ENCODE assay signal across 8 cellular contexts in genomic region chr15:64845183-64845611, GRCh38. TPM values are rescaled to one million over a fixed set of nuclear protein-coding genes. Genes with fewer than 3 reads are reported as not detected.
DNase-seq lines count a peak whose midpoint lies in the region; ATAC-seq and TF ChIP-seq lines count a peak whose summit lies in the region.

No MANE protein-coding gene starts in this region.

- peak overlapping the region; percentile 78; the same call in 1 of the 2 replicates for H3K27ac Mint-ChIP-seq in WTC11

- CTCF ChIA-PET in WTC11 (lab: Charles Lee) = interaction anchor here (0.7 to 1.2 kb wide), 2 partner anchors 95 to 117 kb away, joined by 3 to 4 read pairs; no protein-coding TSS in a partner anchor

- peak overlapping the region; percentile 87 for H3K4me2 ChIP-seq in skeletal muscle satellite cell (ENCODE audit: low read length)

- POLR2A ChIA-PET in WTC11 (lab: Charles Lee) = interaction anchor here (0.6 to 0.7 kb wide), 2 partner anchors 60 to 91 kb away, joined by 4 read pairs; no protein-coding TSS in a partner anchor

- no peaks in the 10 kb centered on the region for H3K27me3 ChIP-seq in skeletal muscle satellite cell (ENCODE audit: control insufficient read depth, insufficient read depth, low read length)

- peaks cover 59% of the 10 kb centered on the region for H3K4me1 Mint-ChIP-seq in WTC11

- H3K4me1 ChIP-seq in skeletal muscle satellite cell (ENCODE audit: control insufficient read depth, insufficient read depth, low read length) = peaks cover 42% of the 10 kb centered on the region

- H3K36me3 Mint-ChIP-seq in WTC11 = peaks cover 17% of the 10 kb centered on the region

- H3K9me3 ChIP-seq in skeletal muscle satellite cell (replicated peaks; ENCODE audit: low read length) = no peaks in the 10 kb centered on the region

- H3K4me3 Mint-ChIP-seq in WTC11 = no peak overlapping the region; the same call in 1 of the 2 replicates

- intact Hi-C loops in left cardiac atrium (cut with DNase I) = loop anchor here (10.0 kb wide), 2 partner anchors 50 to 140 kb away; partner anchors contain the start of gene SPG21 (in 1 of the 2)

- no peak for TF ChIP-seq CTCF in WTC11 (IDR thresholded peaks at IDR 0.05)

- peak overlapping the region; percentile 87 for H3K4me3 ChIP-seq in skeletal muscle satellite cell (ENCODE audit: low read length)

- no peak for DNase-seq in WTC11 (ENCODE audit: low spot score)
- DNase-seq in left cardiac atrium = peak; percentile 66
- no peak for DNase-seq in activated CD8-positive, alpha-beta memory T cell treated with anti-CD3 and anti-CD28 coated beads, Interleukin-2, amount 50 U/mL, for 4 hours
- DNase-seq in NCI-H187 treated with DMSO at 0.1 percent for 48 hours (lab: John Stamatoyannopoulos, UW) = no peak

- H3K27me3 Mint-ChIP-seq in WTC11 (ENCODE audit: low read depth) = no peaks in the 10 kb centered on the region

- no peaks in the 10 kb centered on the region for H3K9me3 Mint-ChIP-seq in WTC11

- peak overlapping the region; percentile 94 for H3K9ac ChIP-seq in skeletal muscle satellite cell (ENCODE audit: low read depth, low read length)

- H3K36me3 ChIP-seq in skeletal muscle satellite cell (ENCODE audit: insufficient read depth, low read length) = peaks cover 24% of the 10 kb centered on the region

- ATAC-seq in GM18511 (IDR thresholded peaks at IDR 0.05; ENCODE audit: unreplicated experiment) (peak; percentile 22), WTC11 (no peak), left cardiac atrium (peak in 1 of 2 donors; percentile 7), GM19463 (IDR thresholded peaks at IDR 0.05; ENCODE audit: unreplicated experiment) (no peak), GM21381 (IDR thresholded peaks at IDR 0.05; ENCODE audit: unreplicated experiment) (no peak)

TF ChIP-seq in WTC11, 78 proteins besides CTCF, POLR2A, EP300 and RAD21:
- no peak for TF ChIP-seq NR3C1 (CRISPR knock-in tag; conservative IDR thresholded peaks at IDR 0.05; ENCODE audit: low read depth)
- TF ChIP-seq USF2 (CRISPR knock-in tag; IDR thresholded peaks at IDR 0.05) = no peak
- no peak for TF ChIP-seq NR2C2 (CRISPR knock-in tag; IDR thresholded peaks at IDR 0.05)
- TF ChIP-seq HMGXB4 (CRISPR knock-in tag; IDR thresholded peaks at IDR 0.05) = no peak
- TF ChIP-seq EMX1 (CRISPR knock-in tag; IDR thresholded peaks at IDR 0.05) = no peak
- TF ChIP-seq CREM (CRISPR knock-in tag; IDR thresholded peaks at IDR 0.05) = no peak
- TF ChIP-seq ETV6 (CRISPR knock-in tag; IDR thresholded peaks at IDR 0.05) = no peak
- TF ChIP-seq ZNF671 (CRISPR knock-in tag; IDR thresholded peaks at IDR 0.05) = no peak
- TF ChIP-seq FOXP4 (CRISPR knock-in tag; IDR thresholded peaks at IDR 0.05) = no peak
TF ChIP-seq in WTC11: peak in this region for 0.

RNA-seq across cellular contexts. Expression of gene PLEKHO2, which starts 3.5 kb away (rescaled TPM):
- total RNA-seq in WTC11 (2021) (21.6 to 22.1 TPM (median 21.9 TPM) in 3 replicates), left cardiac atrium (10 to 100 TPM; 21.3 to 27.0 TPM)
- total RNA-seq in skeletal muscle satellite cell (2012; rRNA removed) = 21.6 and 22.3 TPM in 2 replicates

RNA-seq across cellular contexts. Expression of gene PIF1, which starts 19.8 kb away (rescaled TPM):
- total RNA-seq in WTC11 (2021) = 174 to 249 TPM (median 184 TPM) in 3 replicates
- total RNA-seq in left cardiac atrium = under 1 TPM; 0.47 to 0.94 TPM
- total RNA-seq in skeletal muscle satellite cell (2012; rRNA removed) = 8.1 and 9.8 TPM in 2 replicates

Comparison
In these comparisons a context has a peak if more than half of its experiments do, and no peak if none do; other contexts are left out.
1. RNA of gene PIF1, which starts 19.8 kb away (total RNA-seq): 174 to 249 TPM in WTC11; 0.47 to 0.94 TPM in left cardiac atrium; every median in the first group is over 10 times any median in the second.